In the genomic region with DNA sequence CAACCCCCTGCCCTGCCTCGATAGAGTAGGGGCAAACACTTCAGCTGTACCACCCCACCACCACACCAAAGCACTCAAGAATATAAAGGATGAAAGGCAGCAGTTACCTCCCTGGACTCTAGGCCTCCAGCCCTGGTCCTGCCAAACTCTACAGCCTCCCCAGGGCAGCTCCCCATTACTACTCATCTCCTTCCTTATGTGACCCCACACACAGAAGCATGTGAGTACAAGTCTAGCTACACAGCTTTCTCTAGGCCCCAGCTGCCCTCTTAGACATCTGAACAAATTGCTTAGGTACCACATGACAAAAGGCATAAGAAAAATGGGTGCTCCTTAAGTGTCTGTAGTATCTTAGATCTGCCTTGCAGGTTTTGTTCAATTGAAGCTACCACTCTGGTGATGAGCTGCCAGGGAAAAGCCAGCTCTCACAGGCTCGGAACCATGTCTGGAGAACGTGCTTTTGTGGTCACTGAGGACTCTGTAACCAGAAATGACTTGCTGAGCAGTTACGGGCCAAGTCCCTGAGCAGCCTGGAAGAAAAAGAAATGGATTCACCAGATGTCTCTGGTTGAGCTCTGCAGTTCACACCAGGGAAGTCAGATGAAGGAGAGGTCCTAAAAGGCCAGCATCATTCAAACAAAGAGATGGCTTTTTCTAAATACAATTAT, we compare ENCODE assay signal across 1 cellular context.
TF ChIP-seq lines count a peak whose summit lies in the region.

No MANE protein-coding gene starts in this region.

TF ChIP-seq in IMR-90, 13 proteins besides CTCF, POLR2A, EP300 and RAD21 (continued from another document):
- TF ChIP-seq, protein P1, sequence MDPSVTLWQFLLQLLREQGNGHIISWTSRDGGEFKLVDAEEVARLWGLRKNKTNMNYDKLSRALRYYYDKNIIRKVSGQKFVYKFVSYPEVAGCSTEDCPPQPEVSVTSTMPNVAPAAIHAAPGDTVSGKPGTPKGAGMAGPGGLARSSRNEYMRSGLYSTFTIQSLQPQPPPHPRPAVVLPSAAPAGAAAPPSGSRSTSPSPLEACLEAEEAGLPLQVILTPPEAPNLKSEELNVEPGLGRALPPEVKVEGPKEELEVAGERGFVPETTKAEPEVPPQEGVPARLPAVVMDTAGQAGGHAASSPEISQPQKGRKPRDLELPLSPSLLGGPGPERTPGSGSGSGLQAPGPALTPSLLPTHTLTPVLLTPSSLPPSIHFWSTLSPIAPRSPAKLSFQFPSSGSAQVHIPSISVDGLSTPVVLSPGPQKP (IDR thresholded peaks at IDR 0.05; ENCODE audit: borderline replicate concordance, low read depth, low read length) = no peak
- TF ChIP-seq RFX5 (IDR thresholded peaks at IDR 0.05; ENCODE audit: low read depth, low read length) (no peak), FOS (IDR thresholded peaks at IDR 0.05; ENCODE audit: low read depth, low read length) (no peak), CEBPB (IDR thresholded peaks at IDR 0.05; ENCODE audit: low read depth, low read length) (no peak), SMC3 (IDR thresholded peaks at IDR 0.05; ENCODE audit: low read depth, low read length) (no peak)
TF ChIP-seq in IMR-90: peak in this region for 0.
